ENCODE assay signal across 21 cellular contexts in the genomic region with DNA sequence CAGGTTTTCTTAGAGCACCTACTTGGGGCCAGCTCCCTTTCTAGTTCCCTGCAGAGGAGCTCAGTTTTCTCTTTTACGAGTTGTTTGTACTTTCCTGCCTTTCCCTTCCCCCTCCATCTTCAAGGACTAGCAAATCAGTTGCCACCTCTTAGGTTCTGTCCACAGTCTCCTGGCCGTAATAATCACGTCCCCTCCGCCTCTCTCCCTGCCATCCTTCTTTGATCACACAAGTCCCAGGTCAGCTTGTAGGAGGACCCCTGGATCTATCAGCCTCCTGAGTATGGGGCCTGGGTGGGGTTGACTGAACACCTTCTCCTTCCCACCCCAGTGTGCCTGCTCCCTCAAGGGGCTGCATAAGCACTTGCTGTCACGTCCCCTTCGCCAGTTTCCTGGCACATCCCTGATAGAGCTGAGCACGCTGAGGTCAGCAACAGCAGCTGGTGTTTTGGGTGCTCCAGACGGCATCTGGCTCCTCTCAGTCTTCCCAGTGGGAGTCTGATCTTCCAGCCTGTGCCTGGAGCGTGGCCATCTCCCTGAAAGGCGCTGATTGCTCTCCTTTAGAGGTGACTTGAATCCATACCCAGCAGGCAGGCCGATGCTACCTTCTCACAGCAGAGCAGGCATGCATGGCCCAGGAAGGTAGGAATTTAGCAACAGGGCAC.
DNase-seq lines count a peak whose midpoint lies in the region; ATAC-seq and TF ChIP-seq lines count a peak whose summit lies in the region.
"Had no signal": no experiment of that assay in that cellular context is flagged by ENCODE, and none has a peak within 500 bp of the region (broad histone marks: within the 10 kb centered on the region; RNA-seq: fewer than 3 reads in every experiment).

No MANE protein-coding gene starts in this region.

- H3K27ac Mint-ChIP-seq in MCF 10A (ENCODE audit: low read depth, unreplicated experiment) = peak overlapping the region; percentile 50
- H3K27ac Mint-ChIP-seq: activated CD4-positive, alpha-beta memory T cell treated with anti-CD3 and anti-CD28 coated beads, Interleukin-2, amount 10 ng/mL, durations not matched to agents 7 days and 5 days had no signal

- ATAC-seq in aorta (ENCODE audit: low FRiP score) (no peak), GM21786 (IDR thresholded peaks at IDR 0.05; ENCODE audit: unreplicated experiment) (no peak)
- ATAC-seq: naive thymus-derived CD4-positive, alpha-beta T cell had no signal

- no peak overlapping the region for H2AK5ac ChIP-seq in mesenchymal stem cell (ENCODE audit: low read length, severe bottlenecking)

- H4K20me1 ChIP-seq in SK-N-SH (ENCODE audit: insufficient read depth) = no peaks in the 10 kb centered on the region

- no peaks in the 10 kb centered on the region for H3K4me1 Mint-ChIP-seq in MCF 10A (ENCODE audit: insufficient read depth, unreplicated experiment)
- H3K4me1 Mint-ChIP-seq: activated CD4-positive, alpha-beta memory T cell treated with anti-CD3 and anti-CD28 coated beads, Interleukin-2, amount 10 ng/mL, durations not matched to agents 7 days and 5 days; naive thymus-derived CD4-positive, alpha-beta T cell had no signal

- no peak overlapping the region for H3K23ac ChIP-seq in mesenchymal stem cell (ENCODE audit: low read length in 2 of 2)

- no peak for TF ChIP-seq CTCF in MCF 10A (IDR thresholded peaks at IDR 0.05; ENCODE audit: unreplicated experiment)
- TF ChIP-seq CTCF in breast epithelium (IDR thresholded peaks at IDR 0.05) = no peak
- no peak for TF ChIP-seq CTCF in SK-N-SH (IDR thresholded peaks at IDR 0.05)

- peaks cover 59% of the 10 kb centered on the region for H3K79me1 ChIP-seq in mesenchymal stem cell (replicated peaks; ENCODE audit: low read length, poor library complexity, severe bottlenecking)

- H2AFZ ChIP-seq in SK-N-SH (ENCODE audit: low read depth) (no peak overlapping the region), mesenchymal stem cell (ENCODE audit: low read depth, low read length) (no peak overlapping the region)

- no peak for TF ChIP-seq RAD21 in SK-N-SH (IDR thresholded peaks at IDR 0.05; ENCODE audit: low read length)

- no peak overlapping the region for H2BK120ac ChIP-seq in mesenchymal stem cell (ENCODE audit: low read depth, low read length)

- no peaks in the 10 kb centered on the region for H3K9me2 ChIP-seq in SK-N-SH

- DNase-seq in MCF 10A (ENCODE audit: unreplicated experiment) = no peak
- no peak for DNase-seq in breast epithelium (ENCODE audit: low spot score in 2 of 2)
- peak; percentile 51 for DNase-seq in SK-N-SH
- DNase-seq in mesenchymal stem cell = no peak
- peak in 2 of 49 donors; percentile 16 to 60 for DNase-seq in substantia nigra (lab: John Stamatoyannopoulos, UW)
- DNase-seq in HEK293T (ENCODE audit: extremely low spot score) = no peak
- DNase-seq in aorta = no peak
- DNase-seq: activated CD4-positive, alpha-beta memory T cell treated with anti-CD3 and anti-CD28 coated beads, Interleukin-2, amount 10 ng/mL, durations not matched to agents 7 days and 5 days; activated CD4-positive, CD25-positive, alpha-beta regulatory T cell; activated effector memory CD4-positive, alpha-beta T cell treated with anti-CD3 and anti-CD28 coated beads, Interleukin-2, amount 50 U/mL, for 16 hours; activated T-cell treated with anti-CD3 and anti-CD28 coated beads for 4 hours; Caco-2; mesendoderm; naive thymus-derived CD4-positive, alpha-beta T cell; NCI-H2029 treated with DMSO at 0.1 percent for 48 hours; NCI-H510A treated with DMSO at 0.1 percent for 48 hours; sigmoid colon had no signal

- no peaks in the 10 kb centered on the region for H3K36me3 ChIP-seq in breast epithelium
- no peaks in the 10 kb centered on the region for H3K36me3 ChIP-seq in SK-N-SH (replicated peaks in 1 of 2; ENCODE audit: control insufficient read depth in 1 of 2, insufficient read depth in 2 of 2, low read length in 1 of 2)
- peaks cover 0 to 19% of the 10 kb centered on the region in 2 experiments for H3K36me3 ChIP-seq in mesenchymal stem cell (ENCODE audit: control insufficient read depth in 1 of 2, insufficient read depth in 2 of 2, low read depth in 1 of 2, low read length in 2 of 2)
- H3K36me3 ChIP-seq in aorta (ENCODE audit: control insufficient read depth in 1 of 2, insufficient read depth in 2 of 2, low read length in 1 of 2) = no peaks in the 10 kb centered on the region
- H3K36me3 ChIP-seq: sigmoid colon had no signal

- no peak for TF ChIP-seq POLR2A in breast epithelium (IDR thresholded peaks at IDR 0.05)

- peaks cover under 1% of the 10 kb centered on the region for H3F3A ChIP-seq in SK-N-SH (replicated peaks; ENCODE audit: insufficient read depth)

- intact Hi-C loops in MCF 10A (cut with micrococcal nuclease) = no loop called here
- intact Hi-C loops in breast epithelium (cut with DNase I; ENCODE audit: low total_unique reads) = no loop called here
- intact Hi-C loops in aorta (cut with DNase I) = no loop called here

- no peak overlapping the region for H3K4me3 Mint-ChIP-seq in MCF 10A (ENCODE audit: unreplicated experiment)
- H3K4me3 Mint-ChIP-seq: activated CD4-positive, alpha-beta memory T cell treated with anti-CD3 and anti-CD28 coated beads, Interleukin-2, amount 10 ng/mL, durations not matched to agents 7 days and 5 days; naive thymus-derived CD4-positive, alpha-beta T cell had no signal

- no TSS peak for BruUV-seq in MCF 10A (replicated peaks; lab: Mats Ljungman, UMichigan)

- no peak overlapping the region for H2BK12ac ChIP-seq in mesenchymal stem cell (ENCODE audit: low read length in 2 of 2)

- peaks cover 29% of the 10 kb centered on the region for H3K79me2 ChIP-seq in SK-N-SH (ENCODE audit: insufficient read depth)

- CTCF ChIA-PET in MCF 10A (lab: Yijun Ruan, JAX) = no interaction called here
- CTCF ChIA-PET in SK-N-SH (lab: Yijun Ruan, JAX) = interaction anchor here (1.4 to 2.0 kb wide), 3 partner anchors 10 to 100 kb away, joined by 3 to 6 read pairs (median 5); no protein-coding TSS in a partner anchor
- CTCF ChIA-PET in HEK293T (lab: Yijun Ruan, JAX) = interaction anchor here (0.9 kb wide), 1 partner anchor 10 kb away, joined by 3 read pairs; no protein-coding TSS in a partner anchor

- H4K91ac ChIP-seq in mesenchymal stem cell (ENCODE audit: low read length) = peak overlapping the region; percentile 52

- no peak overlapping the region for H3K4me2 ChIP-seq in SK-N-SH
- no peak overlapping the region for H3K4me2 ChIP-seq in mesenchymal stem cell (ENCODE audit: low read length, poor library complexity, severe bottlenecking)
- H3K4me2 ChIP-seq: KMS-11 had no signal

- no peak overlapping the region for H3K9ac ChIP-seq in SK-N-SH
- H3K9ac ChIP-seq in mesenchymal stem cell (ENCODE audit: low read length) = no peak overlapping the region
- H3K9ac ChIP-seq: KMS-11 had no signal

- no peaks in the 10 kb centered on the region for H3K9me3 Mint-ChIP-seq in MCF 10A (ENCODE audit: unreplicated experiment)
- H3K9me3 Mint-ChIP-seq: activated CD4-positive, alpha-beta memory T cell treated with anti-CD3 and anti-CD28 coated beads, Interleukin-2, amount 10 ng/mL, durations not matched to agents 7 days and 5 days; naive thymus-derived CD4-positive, alpha-beta T cell had no signal

- no peak overlapping the region for H2BK5ac ChIP-seq in mesenchymal stem cell (ENCODE audit: low read depth, low read length, poor library complexity, severe bottlenecking)

- peaks cover 1 to 3% of the 10 kb centered on the region in 2 donors for H3K4me1 ChIP-seq in breast epithelium
- H3K4me1 ChIP-seq in SK-N-SH (ENCODE audit: control insufficient read depth in 1 of 2, insufficient read depth in 2 of 2, low read depth in 1 of 2, low read length in 1 of 2) = peaks cover under 1 to 30% of the 10 kb centered on the region in 2 experiments; a peak in 2 of 4 replicates
- H3K4me1 ChIP-seq in mesenchymal stem cell (ENCODE audit: control insufficient read depth, insufficient read depth, low read depth, low read length) = peaks cover 28% of the 10 kb centered on the region
- H3K4me1 ChIP-seq in aorta (ENCODE audit: control insufficient read depth in 1 of 2, insufficient read depth in 2 of 2, low read length in 2 of 2) = no peaks in the 10 kb centered on the region

- H3K4me3 ChIP-seq in breast epithelium (no peak overlapping the region), SK-N-SH (ENCODE audit: low read depth in 2 of 2, low read length in 1 of 2) (no peak overlapping the region), mesenchymal stem cell (ENCODE audit: insufficient read depth in 1 of 2, low read depth in 1 of 2, low read length in 2 of 2) (no peak overlapping the region), aorta (ENCODE audit: low read length in 2 of 2) (no peak overlapping the region)
- H3K4me3 ChIP-seq: coronary artery, sigmoid colon had no signal

- H3K27me3 ChIP-seq in breast epithelium = no peaks in the 10 kb centered on the region
- H3K27me3 ChIP-seq in SK-N-SH (ENCODE audit: insufficient read depth) = no peaks in the 10 kb centered on the region
- H3K27me3 ChIP-seq in mesenchymal stem cell (ENCODE audit: control insufficient read depth in 1 of 2, insufficient read depth in 1 of 2, low read length in 2 of 2) = no peaks in the 10 kb centered on the region
- no peaks in the 10 kb centered on the region for H3K27me3 ChIP-seq in aorta (ENCODE audit: control insufficient read depth in 1 of 2, insufficient read depth in 2 of 2, low read length in 1 of 2)
- H3K27me3 ChIP-seq: sigmoid colon had no signal

- no peaks in the 10 kb centered on the region for H3K36me3 Mint-ChIP-seq in MCF 10A (ENCODE audit: insufficient read depth, unreplicated experiment)
- H3K36me3 Mint-ChIP-seq: naive thymus-derived CD4-positive, alpha-beta T cell had no signal

- peak overlapping the region; percentile 48 for H4K8ac ChIP-seq in mesenchymal stem cell (ENCODE audit: low read length)

- H3K27ac ChIP-seq in breast epithelium (no peak overlapping the region), SK-N-SH (ENCODE audit: low read depth in 2 of 2, low read length in 1 of 2) (no peak overlapping the region; a peak in 1 of 4 replicates), mesenchymal stem cell (ENCODE audit: low read length, poor library complexity, severe bottlenecking) (no peak overlapping the region), substantia nigra (ENCODE audit: low read depth, low read length, poor library complexity, severe bottlenecking) (peak overlapping the region; percentile 61), aorta (ENCODE audit: low read depth in 1 of 2, low read length in 2 of 2) (no peak overlapping the region)
- H3K27ac ChIP-seq: coronary artery, KMS-11, RWPE1, sigmoid colon had no signal

- POLR2A ChIA-PET in MCF 10A (lab: Yijun Ruan, JAX) (interaction anchor here (0.7 kb wide), 1 partner anchor 48 kb away, joined by 3 read pairs; no protein-coding TSS in a partner anchor), SK-N-SH (lab: Yijun Ruan, JAX) (no interaction called here), HEK293T (lab: Yijun Ruan, JAX) (no interaction called here)

- H3K9me3 ChIP-seq in breast epithelium = no peaks in the 10 kb centered on the region
- no peaks in the 10 kb centered on the region for H3K9me3 ChIP-seq in SK-N-SH
- no peaks in the 10 kb centered on the region for H3K9me3 ChIP-seq in mesenchymal stem cell (ENCODE audit: control insufficient read depth, low read length)
- no peaks in the 10 kb centered on the region for H3K9me3 ChIP-seq in aorta (ENCODE audit: control insufficient read depth, low read length)
- H3K9me3 ChIP-seq: Caco-2, sigmoid colon had no signal

- H3K14ac ChIP-seq in mesenchymal stem cell (ENCODE audit: low read length in 2 of 2) = no peak overlapping the region

- no peaks in the 10 kb centered on the region for H3K27me3 Mint-ChIP-seq in MCF 10A (ENCODE audit: insufficient read depth, unreplicated experiment)
- H3K27me3 Mint-ChIP-seq: activated CD4-positive, alpha-beta memory T cell treated with anti-CD3 and anti-CD28 coated beads, Interleukin-2, amount 10 ng/mL, durations not matched to agents 7 days and 5 days had no signal

- TF ChIP-seq EP300 in SK-N-SH (IDR thresholded peaks at IDR 0.05; ENCODE audit: borderline replicate concordance in 1 of 2, low read depth in 1 of 2, low read length in 1 of 2) = no peak

- WGBS in SK-N-SH (ENCODE audit: low lambda C conversion rate) = 90% methylated on average over 10 of the region's 11 CpGs
- WGBS in mesenchymal stem cell = 86% methylated on average over 11 of the region's 11 CpGs
- 82 to 83% methylated on average over 11 of the region's 11 CpGs for WGBS in aorta, 2 donors

- H2BK15ac ChIP-seq in mesenchymal stem cell (ENCODE audit: low read depth, poor library complexity, severe bottlenecking) = no peak overlapping the region

- H3K4ac ChIP-seq in mesenchymal stem cell (ENCODE audit: low read depth in 1 of 2, low read length in 2 of 2) = no peak overlapping the region

- H3K18ac ChIP-seq in mesenchymal stem cell (ENCODE audit: low read depth in 1 of 2, low read length in 2 of 2) = peak overlapping the region; percentile 40 to 46
